In the genomic region with DNA sequence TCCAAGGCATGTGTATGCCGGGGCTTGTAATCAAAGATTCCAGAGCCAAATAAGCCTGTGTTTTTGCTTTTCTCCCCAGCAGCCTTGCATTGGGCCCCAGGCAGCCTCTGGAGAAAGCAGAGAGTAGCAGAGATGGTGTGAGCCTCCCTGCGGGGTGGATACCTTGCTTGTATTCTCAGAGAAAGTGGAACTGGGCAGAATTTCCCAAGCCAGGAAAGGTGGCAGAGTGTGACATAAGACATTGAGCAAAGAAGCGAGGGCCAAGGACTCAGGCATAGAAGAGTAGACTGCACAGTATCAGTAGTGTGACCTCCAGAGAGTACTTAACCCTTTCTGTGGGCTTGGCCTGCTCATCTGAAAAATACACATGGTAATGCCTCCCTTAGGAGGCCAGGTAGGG, we compare ENCODE assay signal across 18 cellular contexts. TPM values are rescaled to one million over a fixed set of nuclear protein-coding genes. Genes with fewer than 3 reads are reported as not detected.
DNase-seq lines count a peak whose midpoint lies in the region; ATAC-seq and TF ChIP-seq lines count a peak whose summit lies in the region.
"Had no signal": no experiment of that assay in that cellular context is flagged by ENCODE, and none has a peak within 500 bp of the region (broad histone marks: within the 10 kb centered on the region; RNA-seq: fewer than 3 reads in every experiment).

No MANE protein-coding gene starts in this region.

- H3K36me3 Mint-ChIP-seq in activated naive CD8-positive, alpha-beta T cell = peaks cover 8% of the 10 kb centered on the region
- no peaks in the 10 kb centered on the region for H3K36me3 Mint-ChIP-seq in activated naive CD8-positive, alpha-beta T cell treated with anti-CD3 and anti-CD28 coated beads for 36 hours
- no peaks in the 10 kb centered on the region for H3K36me3 Mint-ChIP-seq in natural killer cell

- H3K27me3 Mint-ChIP-seq in activated naive CD8-positive, alpha-beta T cell = peaks cover 1% of the 10 kb centered on the region
- peaks cover 18% of the 10 kb centered on the region for H3K27me3 Mint-ChIP-seq in activated naive CD8-positive, alpha-beta T cell treated with anti-CD3 and anti-CD28 coated beads for 36 hours
- H3K27me3 Mint-ChIP-seq in natural killer cell (ENCODE audit: low read depth in 2 of 2) = no peaks in the 10 kb centered on the region

- peak overlapping the region; percentile 71 for H3K4me3 Mint-ChIP-seq in activated naive CD8-positive, alpha-beta T cell
- no peak overlapping the region for H3K4me3 Mint-ChIP-seq in activated naive CD8-positive, alpha-beta T cell treated with anti-CD3 and anti-CD28 coated beads for 36 hours
- H3K4me3 Mint-ChIP-seq in natural killer cell = peak overlapping the region; percentile 72

- CTCF ChIA-PET in PC-3 (lab: Charles Lee) = no interaction called here

- TF ChIP-seq CTCF in colonic mucosa (IDR thresholded peaks at IDR 0.05) (no peak), natural killer cell (IDR thresholded peaks at IDR 0.05) (no peak), thyroid gland (IDR thresholded peaks at IDR 0.05) (no peak), PC-3 (conservative IDR thresholded peaks at IDR 0.05; ENCODE audit: low read depth, low read length) (no peak)

- H3K9me2 ChIP-seq in PC-3 (replicated peaks; ENCODE audit: low read length) = no peaks in the 10 kb centered on the region

- H3F3A ChIP-seq in PC-3 (ENCODE audit: low read length, unreplicated experiment) = no peaks in the 10 kb centered on the region

- BruUV-seq in PC-3 (replicated peaks; lab: Mats Ljungman, UMichigan) = no TSS peak

- DNase-seq in activated naive CD8-positive, alpha-beta T cell treated with anti-CD3 and anti-CD28 coated beads for 36 hours = no peak
- no peak for DNase-seq in colonic mucosa
- no peak for DNase-seq in natural killer cell
- peak; percentile 24 to 53 for DNase-seq in thyroid gland
- no peak for DNase-seq in COLO829 (ENCODE audit: low spot score)
- no peak for DNase-seq in PC-3
- DNase-seq: activated CD4-positive, alpha-beta T cell treated with anti-CD3 and anti-CD28 coated beads, Interleukin-2, amount 50 U/mL, for 4 hours; activated naive CD4-positive, alpha-beta T cell treated with Interleukin-2 at 50 U/mL for 16 hours; GDM1; H7; Kasumi-1; NCI-H2107; NCI-H510A; stimulated activated naive B cell treated with anti-CD40 and anti-IgM and Interleukin-4, amounts not matched to agents 10 μg/mL and 1 μg/mL and 100 μg/mL, for 72 hours; SW 1271 had no signal

- no peak overlapping the region for H2AFZ ChIP-seq in PC-3 (ENCODE audit: low read length)

- no peak for TF ChIP-seq POLR2A in thyroid gland (IDR thresholded peaks at IDR 0.05)

- H3K4me3 ChIP-seq in colonic mucosa (no peak overlapping the region), thyroid gland (replicated peaks in 1 of 3) (no peak overlapping the region), PC-3 (ENCODE audit: low read length) (no peak overlapping the region)

- H4K20me1 ChIP-seq in PC-3 (ENCODE audit: low read length) = no peaks in the 10 kb centered on the region

- no peaks in the 10 kb centered on the region for H3K79me2 ChIP-seq in PC-3 (ENCODE audit: low read length)

- H3K9ac ChIP-seq in colonic mucosa (ENCODE audit: low read depth in 2 of 2, low read length in 2 of 2) (no peak overlapping the region), PC-3 (ENCODE audit: low read length) (no peak overlapping the region)

- H3K36me3 ChIP-seq in colonic mucosa (no peaks in the 10 kb centered on the region), thyroid gland (no peaks in the 10 kb centered on the region), PC-3 (ENCODE audit: low read depth, low read length) (no peaks in the 10 kb centered on the region)

- POLR2A ChIA-PET in PC-3 (lab: Charles Lee; ENCODE audit: unreplicated experiment) = no interaction called here

- H3K27ac ChIP-seq in colonic mucosa = peak overlapping the region; percentile 98
- peak overlapping the region in 1 of 3 donors; percentile 44 for H3K27ac ChIP-seq in thyroid gland
- H3K27ac ChIP-seq in PC-3 (ENCODE audit: low read length) = no peak overlapping the region

- H3K9me3 Mint-ChIP-seq in activated naive CD8-positive, alpha-beta T cell (ENCODE audit: low read depth) = no peaks in the 10 kb centered on the region
- no peaks in the 10 kb centered on the region for H3K9me3 Mint-ChIP-seq in activated naive CD8-positive, alpha-beta T cell treated with anti-CD3 and anti-CD28 coated beads for 36 hours
- H3K9me3 Mint-ChIP-seq in natural killer cell = no peaks in the 10 kb centered on the region
- H3K9me3 Mint-ChIP-seq: stimulated activated naive B cell treated with anti-CD40 and anti-IgM and Interleukin-4, amounts not matched to agents 10 μg/mL and 1 μg/mL and 100 μg/mL, for 72 hours had no signal

- no peak overlapping the region for H3K27ac Mint-ChIP-seq in activated naive CD8-positive, alpha-beta T cell
- H3K27ac Mint-ChIP-seq in activated naive CD8-positive, alpha-beta T cell treated with anti-CD3 and anti-CD28 coated beads for 36 hours = no peak overlapping the region
- H3K27ac Mint-ChIP-seq in natural killer cell = no peak overlapping the region
- H3K27ac Mint-ChIP-seq: stimulated activated naive B cell treated with anti-CD40 and anti-IgM and Interleukin-4, amounts not matched to agents 10 μg/mL and 1 μg/mL and 100 μg/mL, for 72 hours had no signal

- no peak for ATAC-seq in natural killer cell
- ATAC-seq in GM21529 (IDR thresholded peaks at IDR 0.05; ENCODE audit: unreplicated experiment) = no peak
- no peak for ATAC-seq in PC-3
- ATAC-seq: right cardiac atrium; stimulated activated naive B cell treated with anti-CD40 and anti-IgM and Interleukin-4, amounts not matched to agents 10 μg/mL and 1 μg/mL and 100 μg/mL, for 72 hours had no signal

- H3K4me2 ChIP-seq in PC-3 (ENCODE audit: low read length) = no peak overlapping the region

- intact Hi-C loops in colonic mucosa (cut with DNase I) (no loop called here), natural killer cell (cut with micrococcal nuclease) (no loop called here), thyroid gland (cut with DNase I) (loop anchor here (5.0 kb wide), 1 partner anchor 54 kb away; no protein-coding TSS in a partner anchor), PC-3 (cut with micrococcal nuclease) (loop anchor here (5.0 kb wide), 1 partner anchor 44 kb away; no protein-coding TSS in a partner anchor)

- WGBS in thyroid gland, 2 donors = 48 to 64% methylated on average over 3 of the region's 3 CpGs

- H3K9me3 ChIP-seq in colonic mucosa = no peaks in the 10 kb centered on the region
- H3K9me3 ChIP-seq in thyroid gland = no peaks in the 10 kb centered on the region
- H3K9me3 ChIP-seq in PC-3 (ENCODE audit: low read length) = no peaks in the 10 kb centered on the region

- H3K27me3 ChIP-seq in colonic mucosa = no peaks in the 10 kb centered on the region
- H3K27me3 ChIP-seq in thyroid gland = no peaks in the 10 kb centered on the region
- H3K27me3 ChIP-seq in PC-3 (ENCODE audit: low read length) = no peaks in the 10 kb centered on the region

- H3K4me1 Mint-ChIP-seq in activated naive CD8-positive, alpha-beta T cell (ENCODE audit: low read depth) = peaks cover 15% of the 10 kb centered on the region
- H3K4me1 Mint-ChIP-seq in activated naive CD8-positive, alpha-beta T cell treated with anti-CD3 and anti-CD28 coated beads for 36 hours = peaks cover 7% of the 10 kb centered on the region
- H3K4me1 Mint-ChIP-seq in natural killer cell = peaks cover 38 to 40% of the 10 kb centered on the region in 2 donors

- peaks cover under 1% of the 10 kb centered on the region for H3K4me1 ChIP-seq in colonic mucosa
- peaks cover 37 to 49% of the 10 kb centered on the region in 2 donors for H3K4me1 ChIP-seq in thyroid gland
- peaks cover 24% of the 10 kb centered on the region for H3K4me1 ChIP-seq in PC-3 (ENCODE audit: insufficient read depth, low read length)

RNA-seq across cellular contexts. Expression of gene GSN, which starts 1.6 kb away (rescaled TPM):
- total RNA-seq in activated naive CD8-positive, alpha-beta T cell treated with anti-CD3 and anti-CD28 coated beads for 36 hours = 1 to 10 TPM; 1.7 to 1.8 TPM
- 100 to 1,000 TPM; 413 to 553 TPM for total RNA-seq in colonic mucosa
- total RNA-seq in natural killer cell = 100 to 1,000 TPM in 2 of 3 donors, 10 to 100 TPM in 1; 92.9 to 103 (median 103) TPM
- 1,000 to 10,000 TPM; 1,151 to 1,624 (median 1,443) TPM for total RNA-seq in thyroid gland
- total RNA-seq in PC-3 (2014; rRNA removed) = 36.5 and 40.3 TPM in 2 replicates

Comparison
In these comparisons a context has a peak if more than half of its experiments do, and no peak if none do; other contexts are left out.
1. DNase-seq: peak in thyroid gland (2 of 2); none in activated naive CD8-positive, alpha-beta T cell treated with anti-CD3 and anti-CD28 coated beads for 36 hours (single experiment), colonic mucosa (single experiment), natural killer cell (single experiment), COLO829 (single experiment) and PC-3 (single experiment).
2. RNA of gene GSN, which starts 1.6 kb away (total RNA-seq): 1,151 to 1,624 TPM in thyroid gland, 413 to 553 TPM in colonic mucosa, 92.9 to 103 TPM in natural killer cell and 36.5 to 40.3 TPM in PC-3; 1.7 to 1.8 TPM in activated naive CD8-positive, alpha-beta T cell treated with anti-CD3 and anti-CD28 coated beads for 36 hours; every median in the first group is over 10 times any median in the second.
3. intact Hi-C loops: an anchor here in thyroid gland (5.0 kb wide) and PC-3 (5.0 kb wide); none called in colonic mucosa and natural killer cell.